In genomic region chr3:14587733-14588360, GRCh38 we compare ENCODE assay signal across 16 cellular contexts. TPM values are rescaled to one million over a fixed set of nuclear protein-coding genes. Genes with fewer than 3 reads are reported as not detected.
DNase-seq lines count a peak whose midpoint lies in the region; ATAC-seq and TF ChIP-seq lines count a peak whose summit lies in the region.
"Had no signal": no experiment of that assay in that cellular context is flagged by ENCODE, and none has a peak within 500 bp of the region (broad histone marks: within the 10 kb centered on the region; RNA-seq: fewer than 3 reads in every experiment).

No MANE protein-coding gene starts in this region.

- H3K27me3 ChIP-seq in right lobe of liver (no peaks in the 10 kb centered on the region), suprapubic skin (peaks cover 35% of the 10 kb centered on the region)

- intact Hi-C loops in right lobe of liver (cut with DNase I): no loop called here

- H3K36me3 ChIP-seq in right lobe of liver (no peaks in the 10 kb centered on the region), suprapubic skin (no peaks in the 10 kb centered on the region)
- H3K36me3 ChIP-seq: gastroesophageal sphincter, left ventricle myocardium inferior had no signal

- TF ChIP-seq POLR2A in right lobe of liver (IDR thresholded peaks at IDR 0.05) (no peak), suprapubic skin (IDR thresholded peaks at IDR 0.05) (no peak)

- TF ChIP-seq CTCF in choroid plexus epithelial cell (conservative IDR thresholded peaks at IDR 0.05; ENCODE audit: low read depth, low read length) (no peak), right lobe of liver (IDR thresholded peaks at IDR 0.05) (no peak), suprapubic skin (IDR thresholded peaks at IDR 0.05) (no peak)

- WGBS in right lobe of liver (ENCODE audit: insufficient coverage, low coverage, low lambda C conversion rate, missing lambda C conversion rate): 55% methylated on average over 3 of the region's 4 CpGs
- WGBS in suprapubic skin: 41% methylated on average over 4 of the region's 4 CpGs

- DNase-seq in Daoy (ENCODE audit: low read depth) (peak; percentile 65), M059J (ENCODE audit: low read depth) (peak; percentile 89), choroid plexus epithelial cell (ENCODE audit: low read depth) (peak; percentile 43), right lobe of liver (peak in 2 of 3 donors; percentile 44 to 65), NCI-H524 (lab: John Stamatoyannopoulos, UW) (no peak), suprapubic skin (ENCODE audit: low spot score in 2 of 2) (no peak), NCI-H2227 (lab: John Stamatoyannopoulos, UW; ENCODE audit: unreplicated experiment) (no peak)
- DNase-seq: activated CD8-positive, alpha-beta T cell treated with anti-CD3 and anti-CD28 coated beads, Interleukin-2, amount 10 ng/mL, durations not matched to agents 7 days and 5 days; activated naive CD4-positive, alpha-beta T cell; cerebellar nuclear complex; left ventricle myocardium inferior; T1000 had no signal

- no peak for TF ChIP-seq EP300 in suprapubic skin (IDR thresholded peaks at IDR 0.05)

- H3K27ac ChIP-seq in right lobe of liver (no peak overlapping the region), suprapubic skin (no peak overlapping the region)
- H3K27ac ChIP-seq: gastroesophageal sphincter, left ventricle myocardium inferior, parathyroid adenoma had no signal

- H3K9me3 ChIP-seq in right lobe of liver (no peaks in the 10 kb centered on the region), suprapubic skin (no peaks in the 10 kb centered on the region)
- H3K9me3 ChIP-seq: gastroesophageal sphincter, left ventricle myocardium inferior had no signal

- H3K4me1 ChIP-seq in right lobe of liver (peaks cover 0 to 7% (median 0%) of the 10 kb centered on the region in 4 donors), suprapubic skin (no peaks in the 10 kb centered on the region)
- H3K4me1 ChIP-seq: gastroesophageal sphincter, left ventricle myocardium inferior, parathyroid adenoma had no signal

- ATAC-seq in right lobe of liver (peak; percentile 92 to 99 (median 96)), GM21825 (IDR thresholded peaks at IDR 0.05; ENCODE audit: unreplicated experiment) (no peak)
- ATAC-seq: activated CD8-positive, alpha-beta T cell treated with anti-CD3 and anti-CD28 coated beads, Interleukin-2, amount 10 ng/mL, durations not matched to agents 7 days and 5 days; gastroesophageal sphincter; stimulated activated effector memory CD8-positive, alpha-beta T cell treated with anti-CD3 and anti-CD28 coated beads, Interleukin-12 subunit alpha, Interleukin-12 subunit beta, amount 100 ng/mL, for 72 hours had no signal

- H3K4me3 ChIP-seq in choroid plexus epithelial cell (ENCODE audit: low read depth, low read length) (no peak overlapping the region), right lobe of liver (no peak overlapping the region), suprapubic skin (no peak overlapping the region)
- H3K4me3 ChIP-seq: gastroesophageal sphincter, left ventricle myocardium inferior had no signal

RNA-seq across cellular contexts. Expression of gene GRIP2, which starts 47.7 kb away (rescaled TPM):
- total RNA-seq in Daoy (2014; rRNA removed; shearing (Covaris generic)): not detected in 2 replicates
- 6.8 and 7.6 TPM in 2 replicates for total RNA-seq in M059J (2014; rRNA removed; shearing (Covaris generic))
- total RNA-seq in right lobe of liver (under 1 TPM in 5 of 6 experiments, not detected in 1; 0.04 to 0.44 (median 0.33) TPM), suprapubic skin (1 to 10 TPM in 2 of 4 donors, under 1 TPM in 2; 0.65 to 5.8 (median 3.0) TPM)
- total RNA-seq: activated CD8-positive, alpha-beta T cell treated with anti-CD3 and anti-CD28 coated beads, Interleukin-2, amount 10 ng/mL, durations not matched to agents 7 days and 5 days had no signal

Comparison
In these comparisons a context has a peak if more than half of its experiments do, and no peak if none do; other contexts are left out.
1. DNase-seq: peak in Daoy (single experiment), M059J (single experiment), choroid plexus epithelial cell (single experiment) and right lobe of liver (2 of 3); none in NCI-H524 (0 of 2), suprapubic skin (0 of 2) and NCI-H2227 (single experiment).